22 cellular contexts compared by ENCODE assay signal in the genomic region with DNA sequence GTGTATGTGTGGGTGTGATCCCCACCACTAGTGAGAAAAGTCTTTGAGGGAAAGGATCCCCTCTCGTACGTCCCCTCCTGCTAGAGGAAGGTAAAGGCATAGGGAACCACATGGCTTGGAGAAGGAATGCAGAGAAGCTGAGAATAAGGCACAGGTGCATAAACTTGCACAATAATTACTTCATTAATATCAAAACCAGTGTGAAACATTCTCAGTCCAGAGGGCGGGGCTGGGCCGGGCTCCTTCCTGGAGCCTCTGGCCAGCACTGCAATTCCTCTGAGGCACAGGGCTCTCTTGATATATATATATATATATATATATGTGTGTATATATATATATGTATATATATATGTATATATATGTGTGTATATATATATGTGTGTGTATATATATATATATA.
"Had no signal": no experiment of that assay in that cellular context is flagged by ENCODE, and none has a peak within 500 bp of the region (broad histone marks: within the 10 kb centered on the region; RNA-seq: fewer than 3 reads in every experiment).

No MANE protein-coding gene starts in this region.

- H3K27me3 ChIP-seq: neural progenitor cell, spleen, suprapubic skin, tibial artery, vagina had no signal

- H3K4me3 Mint-ChIP-seq: activated CD4-positive, alpha-beta memory T cell treated with anti-CD3 and anti-CD28 coated beads for 36 hours; activated CD4-positive, alpha-beta T cell treated with anti-CD3 and anti-CD28 coated beads, Interleukin-2, amount 10 ng/mL, durations not matched to agents 24 days and 14 days; activated T-cell treated with anti-CD3 and anti-CD28 coated beads, Interleukin-2, amount 50 U/mL, for 24 hours; mesothelial cell of epicardium; naive thymus-derived CD8-positive, alpha-beta T cell; neural progenitor cell; T-helper 1 cell treated with Interleukin-12 subunit alpha and Interleukin-12 subunit beta and Interleukin-4 antibody, amounts not matched to agents 30 μg/mL and 1 μg/mL, for 36 hours had no signal

- H3K36me3 Mint-ChIP-seq: activated CD4-positive, alpha-beta memory T cell treated with anti-CD3 and anti-CD28 coated beads for 36 hours; mesothelial cell of epicardium; naive thymus-derived CD8-positive, alpha-beta T cell; neural progenitor cell had no signal

- H3K4me2 ChIP-seq: neural progenitor cell had no signal

- DNase-seq: activated CD4-positive, alpha-beta memory T cell treated with anti-CD3 and anti-CD28 coated beads for 36 hours; activated CD4-positive, alpha-beta T cell treated with anti-CD3 and anti-CD28 coated beads, Interleukin-2, amount 10 ng/mL, durations not matched to agents 24 days and 14 days; activated CD4-positive, CD25-positive, alpha-beta regulatory T cell treated with anti-CD3 and anti-CD28 coated beads, Interleukin-2, amount 50 U/mL, for 72 hours; activated CD8-positive, alpha-beta memory T cell treated with anti-CD3 and anti-CD28 coated beads, Interleukin-2, amount 50 U/mL, for 4 hours; activated gamma-delta T cell; activated naive CD4-positive, alpha-beta T cell treated with anti-CD3 and anti-CD28 coated beads, Interleukin-2, amount 50 U/mL, for 16 hours; activated T-cell treated with anti-CD3 and anti-CD28 coated beads, Interleukin-2, amount 50 U/mL, for 24 hours; amniotic stem cell; caudate nucleus; foreskin melanocyte; left ventricle myocardium superior; naive thymus-derived CD8-positive, alpha-beta T cell; right cardiac atrium; spleen; stimulated activated naive CD4-positive, alpha-beta T cell; T1000; tibial artery had no signal

- H3K4me1 ChIP-seq: suprapubic skin had no signal

- H3K27ac Mint-ChIP-seq: activated CD4-positive, alpha-beta memory T cell treated with anti-CD3 and anti-CD28 coated beads for 36 hours; activated CD4-positive, alpha-beta T cell treated with anti-CD3 and anti-CD28 coated beads, Interleukin-2, amount 10 ng/mL, durations not matched to agents 24 days and 14 days; activated T-cell treated with anti-CD3 and anti-CD28 coated beads, Interleukin-2, amount 50 U/mL, for 24 hours; mesothelial cell of epicardium; naive thymus-derived CD8-positive, alpha-beta T cell; T-helper 1 cell treated with Interleukin-12 subunit alpha and Interleukin-12 subunit beta and Interleukin-4 antibody, amounts not matched to agents 30 μg/mL and 1 μg/mL, for 36 hours had no signal

- H3K27ac ChIP-seq: neural progenitor cell, suprapubic skin, tibial artery, vagina had no signal

- H3K9me3 Mint-ChIP-seq: activated CD4-positive, alpha-beta memory T cell treated with anti-CD3 and anti-CD28 coated beads for 36 hours; activated CD4-positive, alpha-beta T cell treated with anti-CD3 and anti-CD28 coated beads, Interleukin-2, amount 10 ng/mL, durations not matched to agents 24 days and 14 days; activated T-cell treated with anti-CD3 and anti-CD28 coated beads, Interleukin-2, amount 50 U/mL, for 24 hours; mesothelial cell of epicardium; naive thymus-derived CD8-positive, alpha-beta T cell; neural progenitor cell; T-helper 1 cell treated with Interleukin-12 subunit alpha and Interleukin-12 subunit beta and Interleukin-4 antibody, amounts not matched to agents 30 μg/mL and 1 μg/mL, for 36 hours had no signal

- ATAC-seq: left ventricle myocardium superior; naive thymus-derived CD8-positive, alpha-beta T cell; right cardiac atrium had no signal

- H2AFZ ChIP-seq: neural progenitor cell had no signal

- H3K9ac ChIP-seq: neural progenitor cell had no signal

- H3K36me3 ChIP-seq: neural progenitor cell, spleen, suprapubic skin, tibial artery, vagina had no signal

- H3K4me1 Mint-ChIP-seq: activated CD4-positive, alpha-beta T cell treated with anti-CD3 and anti-CD28 coated beads, Interleukin-2, amount 10 ng/mL, durations not matched to agents 24 days and 14 days had no signal

- H3K4me3 ChIP-seq: neural progenitor cell, spleen, suprapubic skin, tibial artery, vagina had no signal

- H3K9me3 ChIP-seq: spleen, suprapubic skin, tibial artery, vagina had no signal
